ENCODE assay signal across 2 cellular contexts in genomic region chr19:820212-820611, GRCh38. TPM values are rescaled to one million over a fixed set of nuclear protein-coding genes. Genes with fewer than 3 reads are reported as not detected.
"Had no signal": no experiment of that assay in that cellular context is flagged by ENCODE, and none has a peak within 500 bp of the region (broad histone marks: within the 10 kb centered on the region; RNA-seq: fewer than 3 reads in every experiment).

No MANE protein-coding gene starts in this region.

RNA-seq across cellular contexts. Expression of gene PLPPR3, which starts 1.5 kb away (rescaled TPM):
- total RNA-seq: Right ventricle myocardium superior had no signal

RNA-seq across cellular contexts. Expression of gene AZU1, which starts 7.4 kb away (rescaled TPM):
- total RNA-seq: Right ventricle myocardium superior, SJSA1 had no signal

RNA-seq across cellular contexts. Expression of gene PRTN3, which starts 20.6 kb away (rescaled TPM):
- total RNA-seq: Right ventricle myocardium superior, SJSA1 had no signal

RNA-seq across cellular contexts. Expression of gene ELANE, which starts 31.9 kb away (rescaled TPM):
- total RNA-seq: SJSA1 had no signal
